8 cellular contexts compared by ENCODE assay signal in genomic region chr16:30774367-30775130, GRCh38. TPM values are rescaled to one million over a fixed set of nuclear protein-coding genes. Genes with fewer than 3 reads are reported as not detected.
DNase-seq lines count a peak whose midpoint lies in the region; ATAC-seq, FAIRE-seq and TF ChIP-seq lines count a peak whose summit lies in the region.

No MANE protein-coding gene starts in this region.

- no peak overlapping the region for H3K9ac ChIP-seq in neural progenitor cell

- TF ChIP-seq POLR2A in esophagus muscularis mucosa (IDR thresholded peaks at IDR 0.05; ENCODE audit: low read depth): no peak

- H4K20me1 ChIP-seq in neural progenitor cell (ENCODE audit: low read depth): peaks cover 50% of the 10 kb centered on the region

- H3K27ac ChIP-seq in C4-2B (peak overlapping the region; percentile 97), esophagus muscularis mucosa (replicated peaks in 1 of 4) (peak overlapping the region; percentile 82 to 95 (median 89)), neural progenitor cell (no peak overlapping the region)

- DNase-seq in RCC 7860 (ENCODE audit: low spot score): peak; percentile 21
- DNase-seq in esophagus muscularis mucosa (ENCODE audit: extremely low spot score): no peak
- DNase-seq in neural progenitor cell (ENCODE audit: low spot score): peak; percentile 21
- no peak for DNase-seq in OCI-M2 (lab: John Stamatoyannopoulos, UW; ENCODE audit: unreplicated experiment)
- no peak for DNase-seq in hippocampal formation (lab: John Stamatoyannopoulos, UW)
- DNase-seq in NCI-H2107 treated with DMSO at 0.1 percent for 48 hours (lab: John Stamatoyannopoulos, UW; ENCODE audit: unreplicated experiment): no peak

- TF ChIP-seq CTCF in C4-2B (conservative IDR thresholded peaks at IDR 0.05) (no peak), esophagus muscularis mucosa (IDR thresholded peaks at IDR 0.05) (no peak), neural progenitor cell (IDR thresholded peaks at IDR 0.05) (no peak)

- no peak overlapping the region for H3K27ac Mint-ChIP-seq in neural progenitor cell

- peaks cover 52% of the 10 kb centered on the region for H3F3A ChIP-seq in neural progenitor cell (ENCODE audit: low read depth)

- H3K4me1 ChIP-seq in esophagus muscularis mucosa: peaks cover 21 to 50% (median 36%) of the 10 kb centered on the region in 4 donors
- peaks cover 11% of the 10 kb centered on the region for H3K4me1 ChIP-seq in neural progenitor cell

- H3K36me3 ChIP-seq in esophagus muscularis mucosa: peaks cover 36 to 55% (median 50%) of the 10 kb centered on the region in 4 donors
- no peaks in the 10 kb centered on the region for H3K36me3 ChIP-seq in neural progenitor cell

- no peaks in the 10 kb centered on the region for H3K9me3 ChIP-seq in esophagus muscularis mucosa
- H3K9me3 ChIP-seq in neural progenitor cell (ENCODE audit: low read depth): no peaks in the 10 kb centered on the region

- WGBS in esophagus muscularis mucosa: 39% methylated on average over 3 of the region's 8 CpGs

- no peak for FAIRE-seq in RCC 7860 (lab: Jason Lieb, UNC)

- H3K9me3 Mint-ChIP-seq in neural progenitor cell: no peaks in the 10 kb centered on the region

- H3K27me3 Mint-ChIP-seq in neural progenitor cell (ENCODE audit: insufficient read depth, low read depth): peaks cover 19% of the 10 kb centered on the region

- peak overlapping the region; percentile 70 to 82 (median 73) for H3K4me3 ChIP-seq in esophagus muscularis mucosa
- peak overlapping the region; percentile 79 for H3K4me3 ChIP-seq in neural progenitor cell

- H3K79me2 ChIP-seq in neural progenitor cell (ENCODE audit: low read depth): peaks cover 9% of the 10 kb centered on the region

- no peak overlapping the region for H2AFZ ChIP-seq in neural progenitor cell (replicated peaks)

- H3K36me3 Mint-ChIP-seq in neural progenitor cell: peaks cover 24% of the 10 kb centered on the region

- intact Hi-C loops in esophagus muscularis mucosa (cut with DNase I): no loop called here

- TF ChIP-seq EP300 in esophagus muscularis mucosa (IDR thresholded peaks at IDR 0.05): no peak

- no peaks in the 10 kb centered on the region for H3K27me3 ChIP-seq in esophagus muscularis mucosa
- no peaks in the 10 kb centered on the region for H3K27me3 ChIP-seq in neural progenitor cell

- no peak for ATAC-seq in GM18873 (IDR thresholded peaks at IDR 0.05; ENCODE audit: low FRiP score, unreplicated experiment)

- peak overlapping the region; percentile 96 for H3K4me3 Mint-ChIP-seq in neural progenitor cell

- peaks cover 26% of the 10 kb centered on the region for H3K4me1 Mint-ChIP-seq in neural progenitor cell

- peak overlapping the region; percentile 100 for H3K4me2 ChIP-seq in neural progenitor cell

RNA-seq across cellular contexts. Expression of gene RNF40, which starts 12.4 kb away (rescaled TPM):
- total RNA-seq in esophagus muscularis mucosa (10 to 100 TPM; 61.9 to 86.9 (median 67.0) TPM), neural progenitor cell (ENCODE audit: low replicate concordance) (45.6 and 77.3 TPM in 2 replicates)

RNA-seq across cellular contexts. Expression of gene ZNF629, which starts 12.5 kb away (rescaled TPM):
- total RNA-seq in esophagus muscularis mucosa: 10 to 100 TPM; 10.4 to 17.1 (median 15.4) TPM
- total RNA-seq in neural progenitor cell (ENCODE audit: low replicate concordance): 13.7 and 24.5 TPM in 2 replicates

RNA-seq across cellular contexts. Expression of gene CFAP119, which starts 12.7 kb away (rescaled TPM):
- total RNA-seq in esophagus muscularis mucosa (1 to 10 TPM in 2 of 4 donors, under 1 TPM in 2; 0.42 to 2.9 (median 1.4) TPM), neural progenitor cell (ENCODE audit: low replicate concordance) (0.56 and 8.0 TPM in 2 replicates)

RNA-seq across cellular contexts. Expression of gene PHKG2, which starts 26.3 kb away (rescaled TPM):
- total RNA-seq in esophagus muscularis mucosa: 10 to 100 TPM; 22.4 to 25.8 (median 23.5) TPM
- total RNA-seq in neural progenitor cell (ENCODE audit: low replicate concordance): 20.2 and 31.4 TPM in 2 replicates

Comparison
In these comparisons a context has a peak if more than half of its experiments do, and no peak if none do; other contexts are left out.
1. DNase-seq: peak in RCC 7860 (single experiment) and neural progenitor cell (single experiment); none in esophagus muscularis mucosa (single experiment), OCI-M2 (single experiment), hippocampal formation (0 of 2) and NCI-H2107 treated with DMSO at 0.1 percent for 48 hours (single experiment).